1 cellular context compared by ENCODE assay signal in the genomic region with DNA sequence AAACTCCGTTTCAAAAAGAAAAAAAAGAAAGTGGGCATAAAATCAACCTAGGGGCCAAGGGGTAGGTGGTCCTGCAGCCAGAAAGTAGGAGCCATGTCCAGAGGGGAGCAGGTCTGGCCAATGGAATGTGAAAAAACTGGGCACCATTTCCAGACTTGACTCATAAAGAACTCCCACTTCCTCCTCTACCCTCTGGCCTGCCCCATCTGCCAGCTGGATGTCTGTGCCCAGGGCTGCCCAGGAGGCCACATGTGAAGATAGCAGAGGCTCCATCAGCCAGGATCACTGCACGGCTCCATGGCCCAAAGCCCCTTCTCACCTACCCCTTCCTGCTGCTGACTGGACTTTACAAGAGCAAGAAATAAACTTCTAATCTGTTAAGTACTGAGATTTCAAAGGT.
TF ChIP-seq lines count a peak whose summit lies in the region.

No MANE protein-coding gene starts in this region.

TF ChIP-seq in endothelial cell of umbilical vein, 7 proteins besides CTCF, POLR2A, EP300 and RAD21:
- TF ChIP-seq FOS (IDR thresholded peaks at IDR 0.05; ENCODE audit: borderline replicate concordance, insufficient read depth, low read length) (no peak), POLR2AphosphoS5 (IDR thresholded peaks at IDR 0.05; ENCODE audit: insufficient read depth, low read depth, low read length) (peak; percentile 25), JUN (IDR thresholded peaks at IDR 0.05; ENCODE audit: borderline replicate concordance, insufficient read depth, insufficient read length, low read depth) (no peak), MYC (IDR thresholded peaks at IDR 0.05; ENCODE audit: low read depth, low read length) (no peak), EZH2 (IDR thresholded peaks at IDR 0.05; ENCODE audit: borderline replicate concordance, low read depth, low read length, severe bottlenecking) (no peak)
